Comparison of ENCODE assay signal across 18 cellular contexts in the genomic region with DNA sequence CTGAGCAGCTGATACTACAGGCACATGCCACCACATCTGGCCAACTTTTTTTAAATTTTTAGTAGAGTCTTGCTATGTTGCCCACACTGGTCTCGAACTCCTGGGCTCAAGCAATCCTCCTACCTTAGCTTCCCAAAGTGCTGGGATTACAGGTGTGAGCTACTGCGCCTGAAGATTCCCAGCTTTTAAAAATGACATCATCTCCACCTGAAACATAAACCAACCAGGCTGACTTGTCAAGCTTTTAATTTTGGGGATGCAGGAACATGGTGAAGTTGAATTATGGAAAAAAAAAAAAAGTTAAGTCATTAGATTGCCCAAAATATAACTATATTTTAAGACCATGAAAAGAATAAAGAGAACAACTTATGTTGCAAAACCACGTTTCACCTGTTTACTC.
DNase-seq lines count a peak whose midpoint lies in the region; ATAC-seq, FAIRE-seq and TF ChIP-seq lines count a peak whose summit lies in the region.
"Had no signal": no experiment of that assay in that cellular context is flagged by ENCODE, and none has a peak within 500 bp of the region (broad histone marks: within the 10 kb centered on the region; RNA-seq: fewer than 3 reads in every experiment).

No MANE protein-coding gene starts in this region.

- H4K20me1 ChIP-seq in HepG2 (ENCODE audit: insufficient read depth, low read length) = no peaks in the 10 kb centered on the region
- H4K20me1 ChIP-seq in GM12878 (ENCODE audit: control insufficient read depth, insufficient read depth) = no peaks in the 10 kb centered on the region

- 98% methylated on average over 3 of the region's 3 CpGs for WGBS in HepG2 (ENCODE audit: low lambda C conversion rate)
- 89% methylated on average over 3 of the region's 3 CpGs for WGBS in right lobe of liver (ENCODE audit: insufficient coverage, low coverage, low lambda C conversion rate, missing lambda C conversion rate)
- 98% methylated on average over 3 of the region's 3 CpGs for WGBS in GM12878 (ENCODE audit: insufficient coverage, insufficient replicate concordance, low lambda C conversion rate, missing lambda C conversion rate)

- FAIRE-seq in HepG2 (lab: Jason Lieb, UNC) (no peak), GM12878 (lab: Jason Lieb, UNC) (no peak)
- FAIRE-seq: GM12892 had no signal

- SMC1A ChIA-PET in GM12878 (lab: Charles Lee; ENCODE audit: uncharacterized antibody, unreplicated experiment) = interaction anchor here (0.9 to 3.8 kb wide), 8 partner anchors 9 to 241 kb away, joined by 3 to 30 read pairs (median 3); no protein-coding TSS in a partner anchor

- TF ChIP-seq EP300 in HepG2 (IDR thresholded peaks at IDR 0.05; ENCODE audit: low read depth in 2 of 2, low read length in 2 of 2) (no peak), HepG2 (CRISPR knock-in tag; IDR thresholded peaks at IDR 0.05; ENCODE audit: borderline replicate concordance) (no peak), GM12878 (IDR thresholded peaks at IDR 0.05; ENCODE audit: borderline replicate concordance in 1 of 2, control insufficient read depth in 1 of 2, low read depth in 2 of 2, low read length in 2 of 2) (no peak)

- ATAC-seq in HepG2 (no peak), right lobe of liver (no peak), GM12878 (no peak), GM19463 (IDR thresholded peaks at IDR 0.05; ENCODE audit: unreplicated experiment) (no peak)
- ATAC-seq: GM23338, HCT116 had no signal

- no TSS peak for BruUV-seq in HepG2 (replicated peaks; lab: Mats Ljungman, UMichigan)
- BruUV-seq in GM12878 (replicated peaks; lab: Mats Ljungman, UMichigan) = no TSS peak

- intact Hi-C loops in HepG2 (cut with micrococcal nuclease; ENCODE audit: unreplicated experiment) (loop anchor here (10.0 kb wide), 1 partner anchor 125 kb away; no protein-coding TSS in a partner anchor), right lobe of liver (cut with DNase I) (no loop called here), GM12878 (cut with micrococcal nuclease; ENCODE audit: unreplicated experiment) (no loop called here)

- no peaks in the 10 kb centered on the region; a peak in 1 of 5 replicates for H3K27me3 ChIP-seq in HepG2 (ENCODE audit: control insufficient read depth in 1 of 2, insufficient read depth in 2 of 2, low read length in 2 of 2)
- H3K27me3 ChIP-seq in right lobe of liver = no peaks in the 10 kb centered on the region
- H3K27me3 ChIP-seq in GM12878 (replicated peaks in 1 of 2; ENCODE audit: control insufficient read depth in 2 of 2, insufficient read depth in 2 of 2, low read length in 1 of 2) = no peaks in the 10 kb centered on the region

- no peak for TF ChIP-seq POLR2A in HepG2 (IDR thresholded peaks at IDR 0.05; ENCODE audit: insufficient read depth in 1 of 2, low read depth in 2 of 2, low read length in 2 of 2)
- TF ChIP-seq POLR2A in right lobe of liver (IDR thresholded peaks at IDR 0.05) = no peak
- TF ChIP-seq POLR2A in GM12878 (IDR thresholded peaks at IDR 0.05; ENCODE audit: low read depth, low read length) = no peak

- no peaks in the 10 kb centered on the region for H3K4me1 ChIP-seq in HepG2 (ENCODE audit: insufficient read depth, low read length)
- no peaks in the 10 kb centered on the region for H3K4me1 ChIP-seq in right lobe of liver
- peaks cover 5% of the 10 kb centered on the region for H3K4me1 ChIP-seq in GM12878 (ENCODE audit: control insufficient read depth, insufficient read depth, low read length)

- no peak for TF ChIP-seq RAD21 in HepG2 (CRISPR knock-in tag; IDR thresholded peaks at IDR 0.05)
- no peak for TF ChIP-seq RAD21 in GM12878 (IDR thresholded peaks at IDR 0.05; ENCODE audit: insufficient read depth, low read depth, low read length)

- no peaks in the 10 kb centered on the region for H3K79me2 ChIP-seq in HepG2 (ENCODE audit: insufficient read depth, low read length)
- no peaks in the 10 kb centered on the region for H3K79me2 ChIP-seq in GM12878 (ENCODE audit: control insufficient read depth, insufficient read depth, low read length)

- POLR2A ChIA-PET in HepG2 (lab: Yijun Ruan, JAX) (no interaction called here), GM12878 (lab: Charles Lee) (no interaction called here)

- RAD21 ChIA-PET in GM12878 (lab: Charles Lee; ENCODE audit: unreplicated experiment) = interaction anchor here (1.0 to 9.5 kb wide), 3 partner anchors 12 to 131 kb away, joined by 3 to 63 read pairs (median 5); no protein-coding TSS in a partner anchor

- no peak for TF ChIP-seq CTCF in HepG2 (CRISPR knock-in tag; IDR thresholded peaks at IDR 0.05)
- no peak for TF ChIP-seq CTCF in right lobe of liver (IDR thresholded peaks at IDR 0.05)
- TF ChIP-seq CTCF in GM12878 (IDR thresholded peaks at IDR 0.05 in 2 of 3, conservative IDR thresholded peaks at IDR 0.05 in 1 of 3; ENCODE audit: control insufficient read depth in 2 of 3, extremely low read depth in 1 of 3, insufficient read depth in 1 of 3, low read depth in 3 of 3, low read length in 3 of 3) = no peak

- no peak overlapping the region for H3K4me3 ChIP-seq in HepG2 (replicated peaks in 1 of 3; ENCODE audit: insufficient read depth in 1 of 3, low read depth in 2 of 3, low read length in 3 of 3)
- H3K4me3 ChIP-seq in right lobe of liver = no peak overlapping the region
- no peak overlapping the region for H3K4me3 ChIP-seq in GM12878
- H3K4me3 ChIP-seq: GM23338 had no signal

- H3K4me2 ChIP-seq in HepG2 (ENCODE audit: low read depth, low read length) = no peak overlapping the region
- H3K4me2 ChIP-seq in GM12878 (ENCODE audit: control insufficient read depth, insufficient read depth) = no peak overlapping the region
- H3K4me2 ChIP-seq: GM23338 had no signal

- in situ Hi-C loops in HepG2 (cut with HindIII; ENCODE audit: extremely low pct_ligation_motif_present, low pct_unique_long_range_greater_than_20kb) = loop anchor here (5.0 to 25.0 kb wide), 2 partner anchors 103 to 237 kb away; no protein-coding TSS in a partner anchor
- in situ Hi-C loops in GM12878 (cut with MboI) = no loop called here

- H3K27ac ChIP-seq in HepG2 (ENCODE audit: extremely low read length, insufficient read depth, low read length) = no peak overlapping the region
- H3K27ac ChIP-seq in right lobe of liver = no peak overlapping the region
- no peak overlapping the region for H3K27ac ChIP-seq in GM12878 (ENCODE audit: control insufficient read depth, insufficient read depth)

- H3K36me3 ChIP-seq in HepG2 (replicated peaks in 1 of 2; ENCODE audit: control insufficient read depth in 1 of 2, insufficient read depth in 2 of 2, low read length in 2 of 2) = no peaks in the 10 kb centered on the region
- H3K36me3 ChIP-seq in right lobe of liver = no peaks in the 10 kb centered on the region
- H3K36me3 ChIP-seq in GM12878 (ENCODE audit: control insufficient read depth in 2 of 2, insufficient read depth in 2 of 2, low read length in 1 of 2) = no peaks in the 10 kb centered on the region

- H2AFZ ChIP-seq in HepG2 (ENCODE audit: low read length) (no peak overlapping the region), GM12878 (ENCODE audit: control insufficient read depth, low read depth, low read length) (no peak overlapping the region)
- H2AFZ ChIP-seq: GM23338 had no signal

- CTCF ChIA-PET in HepG2 (lab: Yijun Ruan, JAX; ENCODE audit: low intra/inter-chr PET ratio, low total read pairs) (no interaction called here), GM12878 (lab: Yijun Ruan, JAX) (interaction anchor here (1.6 to 12.0 kb wide), 4 partner anchors 9 to 241 kb away, joined by 4 to 151 read pairs (median 24); no protein-coding TSS in a partner anchor)

- DNase-seq in HepG2 (ENCODE audit: low spot score) (no peak), right lobe of liver (no peak), NCI-H69 (lab: John Stamatoyannopoulos, UW) (peak; percentile 15), GM12878 (ENCODE audit: low read depth, low spot score) (no peak), GM19240 (ENCODE audit: insufficient read length, low spot score) (no peak)
- DNase-seq: C1 segment of cervical spinal cord; Calu3; CD4-positive, alpha-beta memory T cell; COR-L47; DMS53; DMS79 treated with DMSO at 0.1 percent for 48 hours; GF-D8; H9; HFFc6 had no signal

- H3K9ac ChIP-seq in HepG2 (ENCODE audit: insufficient read depth, low read depth, low read length) (no peak overlapping the region), GM12878 (ENCODE audit: control insufficient read depth, insufficient read depth, low read length) (no peak overlapping the region)

- H3K9me3 ChIP-seq in HepG2 (ENCODE audit: low read length) (no peaks in the 10 kb centered on the region), right lobe of liver (no peaks in the 10 kb centered on the region), GM12878 (replicated peaks; ENCODE audit: control insufficient read depth, insufficient read depth, low read length) (no peaks in the 10 kb centered on the region)

TF ChIP-seq in HepG2, 621 proteins besides CTCF, POLR2A, EP300 and RAD21:
- TF ChIP-seq ATF7 (IDR thresholded peaks at IDR 0.05) = peak; percentile 65
- TF ChIP-seq ATF7 (CRISPR knock-in tag; IDR thresholded peaks at IDR 0.05) = no peak
- no peak for TF ChIP-seq DPF2 (CRISPR knock-in tag; IDR thresholded peaks at IDR 0.05; ENCODE audit: borderline replicate concordance, low read depth)

TF ChIP-seq in GM12878, 131 proteins besides CTCF, POLR2A, EP300 and RAD21:
- TF ChIP-seq KDM1A (IDR thresholded peaks at IDR 0.05; ENCODE audit: borderline replicate concordance) = no peak
- TF ChIP-seq ATF7 (IDR thresholded peaks at IDR 0.05; ENCODE audit: low read depth) = 0 out of 2 replicates have a peak, but pooled peaks have one; percentile 15
